Comparison of ENCODE assay signal across 1 cellular context in the genomic region with DNA sequence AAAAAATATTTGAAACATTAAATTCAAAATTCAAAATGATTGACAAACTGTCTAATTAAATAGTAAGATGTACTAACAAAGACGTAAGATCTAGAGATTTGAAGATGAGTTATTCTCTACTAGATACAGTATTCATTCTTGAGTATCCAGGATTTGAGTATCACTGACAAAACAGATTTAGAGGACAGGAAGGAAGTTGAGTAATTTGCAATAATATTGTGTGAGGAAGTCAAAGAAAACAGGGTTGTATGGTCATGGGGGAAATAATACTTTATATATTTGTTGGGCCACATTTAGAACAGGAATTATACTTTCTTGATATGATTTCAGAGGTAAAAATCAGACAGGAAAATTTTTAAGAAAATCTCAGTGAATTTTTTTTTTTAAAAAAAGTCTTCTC.
TF ChIP-seq lines count a peak whose summit lies in the region.

No MANE protein-coding gene starts in this region.

TF ChIP-seq in endothelial cell of umbilical vein, 7 proteins besides CTCF, POLR2A, EP300 and RAD21 (continued from another document):
- TF ChIP-seq, protein P1, sequence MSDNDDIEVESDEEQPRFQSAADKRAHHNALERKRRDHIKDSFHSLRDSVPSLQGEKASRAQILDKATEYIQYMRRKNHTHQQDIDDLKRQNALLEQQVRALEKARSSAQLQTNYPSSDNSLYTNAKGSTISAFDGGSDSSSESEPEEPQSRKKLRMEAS (IDR thresholded peaks at IDR 0.05; ENCODE audit: insufficient read depth, insufficient read length), result no peak
- TF ChIP-seq JUN (IDR thresholded peaks at IDR 0.05; ENCODE audit: borderline replicate concordance, insufficient read depth, insufficient read length, low read depth) (peak; percentile 35), FOS (IDR thresholded peaks at IDR 0.05; ENCODE audit: borderline replicate concordance, insufficient read depth, low read length) (peak; percentile 39)
TF ChIP-seq in endothelial cell of umbilical vein: peak in this region for 3.
